In genomic region chr20:34328207-34328606, GRCh38 we compare ENCODE assay signal across 2 cellular contexts. TPM values are rescaled to one million over a fixed set of nuclear protein-coding genes. Genes with fewer than 3 reads are reported as not detected.
DNase-seq lines count a peak whose midpoint lies in the region; ATAC-seq, FAIRE-seq and TF ChIP-seq lines count a peak whose summit lies in the region.
"Not testable (repeated sequence)": the region's sequence is repeated elsewhere in the genome, so short reads cannot be mapped to it uniquely, and the experiment has no call there.

No MANE protein-coding gene starts in this region.

- in situ Hi-C loops in K562 (cut with MboI): not testable (repeated sequence)

- not testable (repeated sequence) for H3K4me3 ChIP-seq in HEK293 (ENCODE audit: low read depth, low read length); K562

- H3K79me2 ChIP-seq in K562 (ENCODE audit: control insufficient read depth, insufficient read depth, low read length): not testable (repeated sequence)

- not testable (repeated sequence) for H3K4me1 ChIP-seq in HEK293 (ENCODE audit: control insufficient read depth, insufficient read depth, low read length); K562 (replicated peaks in 1 of 2; ENCODE audit: control insufficient read depth in 2 of 2, insufficient read depth in 2 of 2, low read length in 2 of 2)

- TF ChIP-seq POLR2A in K562 (conservative IDR thresholded peaks at IDR 0.05): not testable (repeated sequence)

- not testable (repeated sequence) for TF ChIP-seq EP300 in K562 (IDR thresholded peaks at IDR 0.05; ENCODE audit: low read length)

- not testable (repeated sequence) for DNase-seq in K562 (ENCODE audit: extremely low read depth in 1 of 4, low spot score in 3 of 4)

- CTCF ChIA-PET in HEK293 (lab: Yijun Ruan, JAX) (interaction anchor here (0.6 to 2.8 kb wide), 2 partner anchors 15 to 40 kb away, joined by 3 to 11 read pairs; no protein-coding TSS in a partner anchor), K562 (lab: Yijun Ruan, JAX; ENCODE audit: low intra/inter-chr PET ratio) (interaction anchor here (0.6 kb wide), 1 partner anchor 143 kb away, joined by 3 read pairs; no protein-coding TSS in a partner anchor)

- not testable (repeated sequence) for H3K36me3 ChIP-seq in HEK293 (ENCODE audit: control insufficient read depth in 2 of 2, insufficient read depth in 1 of 2, low read length in 2 of 2); K562 (ENCODE audit: control insufficient read depth, insufficient read depth, low read length)

- FAIRE-seq in K562 (lab: Jason Lieb, UNC): not testable (repeated sequence)

- intact Hi-C loops in K562 (cut with micrococcal nuclease): not testable (repeated sequence)

- not testable (repeated sequence) for H3K9me1 ChIP-seq in K562 (ENCODE audit: control insufficient read depth, insufficient read depth, low read length)

- 65% methylated on average over 4 of the region's 4 CpGs for WGBS in K562 (ENCODE audit: insufficient coverage, low coverage, missing lambda C conversion rate)

- ATAC-seq in K562: not testable (repeated sequence)

- TF ChIP-seq RAD21 in K562 (CRISPR knock-in tag; conservative IDR thresholded peaks at IDR 0.05 in 1 of 2, IDR thresholded peaks at IDR 0.05 in 1 of 2): not testable (repeated sequence)

- H3K9ac ChIP-seq in K562 (ENCODE audit: insufficient read depth in 1 of 2, low read depth in 2 of 2, low read length in 2 of 2): not testable (repeated sequence)

- not testable (repeated sequence) for BruUV-seq in K562 (replicated peaks; lab: Mats Ljungman, UMichigan)

- H3K4me2 ChIP-seq in K562 (ENCODE audit: insufficient read depth, low read length): not testable (repeated sequence)

- H3K9me3 ChIP-seq in HEK293 (ENCODE audit: control insufficient read depth, insufficient read depth, low read depth, low read length); K562 (replicated peaks; ENCODE audit: control insufficient read depth, insufficient read depth, low read depth, low read length): not testable (repeated sequence)

- POLR2A ChIA-PET in HEK293 (lab: Yijun Ruan, JAX); K562 (lab: Yijun Ruan, JAX): not testable (repeated sequence)

- not testable (repeated sequence) for H3K27ac ChIP-seq in HEK293 (ENCODE audit: extremely low read depth, low read depth, low read length); K562 (ENCODE audit: extremely low read depth, low read depth, low read length)

- not testable (repeated sequence) for H3K27me3 ChIP-seq in K562 (ENCODE audit: control insufficient read depth in 2 of 2, insufficient read depth in 2 of 2, low read length in 2 of 2)

- not testable (repeated sequence) for H2AFZ ChIP-seq in K562 (ENCODE audit: low read depth, low read length)

- not testable (repeated sequence) for H4K20me1 ChIP-seq in K562 (replicated peaks; ENCODE audit: control insufficient read depth, insufficient read depth, low read length)

- not testable (repeated sequence) for TF ChIP-seq CTCF in HEK293 (tag by site-specific recombination; IDR thresholded peaks at IDR 0.05); K562 (IDR thresholded peaks at IDR 0.05 in 2 of 3, conservative IDR thresholded peaks at IDR 0.05 in 1 of 3; ENCODE audit: insufficient read depth in 2 of 3, low read depth in 1 of 3, low read length in 3 of 3)

TF ChIP-seq in HEK293, 187 proteins besides CTCF, POLR2A, EP300 and RAD21:
- peak; percentile 84 for TF ChIP-seq ZNF146 (tag by site-specific recombination; IDR thresholded peaks at IDR 0.05)

TF ChIP-seq in K562, 482 proteins besides CTCF, POLR2A, EP300 and RAD21:
- TF ChIP-seq ZNF146 (CRISPR knock-in tag; IDR thresholded peaks at IDR 0.05; ENCODE audit: unreplicated experiment): peak; percentile 79

RNA-seq across cellular contexts. Expression of gene AHCY, which starts 25.1 kb away (rescaled TPM):
- total RNA-seq in K562 (2011; cell fraction: chromatin; rRNA removed; ENCODE audit: low replicate concordance): 126 and 261 TPM in 2 replicates
- 198 and 225 TPM in 2 replicates for total RNA-seq in K562 (2011; cell fraction: nucleolus; rRNA removed)
- 177 and 193 TPM in 2 replicates for total RNA-seq in K562 (2011; cell fraction: nucleoplasm; rRNA removed)
- total RNA-seq in K562 (2014; rRNA removed): 190 and 230 TPM in 2 replicates
- total RNA-seq in K562 (2014; rRNA removed; fragmentation: Illumina TruSeq; extraction: Trizol): 118 and 136 TPM in 2 replicates
- 186 and 187 TPM in 2 replicates for total RNA-seq in K562 (2015; rRNA removed; fragmentation: Illumina TruSeq; extraction: Trizol)
- 251 and 261 TPM in 2 replicates for total RNA-seq in K562 (2021)
- 244 and 287 TPM in 2 replicates for polyA plus RNA-seq in K562 (2011; rRNA removed)
- polyA plus RNA-seq in K562 (2011; cell fraction: cytosol; rRNA removed): 421 and 456 TPM in 2 replicates
- 249 and 298 TPM in 2 replicates for polyA plus RNA-seq in K562 (2011; cell fraction: nucleus; rRNA removed)
- 184 and 240 TPM in 2 replicates for polyA plus RNA-seq in K562 (2012)
- polyA plus RNA-seq in K562 (2014; fragmentation: Illumina TruSeq; extraction: Trizol): 269 and 289 TPM in 2 replicates
- polyA plus RNA-seq in K562 (2014; fragmentation: Nextera tagmentation; extraction: Ambion mirVana): 100 to 1,000 TPM in 1 of 2 experiments, 10 to 100 TPM in 1; 82.5 to 148 TPM
- 211 and 237 TPM in 2 replicates for polyA plus RNA-seq in K562 (2014; rRNA removed)
- 353 and 413 TPM in 2 replicates for polyA minus RNA-seq in K562 (2011; rRNA and poly(A)+ RNA removed)
- polyA minus RNA-seq in K562 (2011; cell fraction: cytosol; rRNA and poly(A)+ RNA removed): 235 and 242 TPM in 2 replicates
- 87.8 and 105 TPM in 2 replicates for polyA minus RNA-seq in K562 (2011; cell fraction: nucleus; rRNA and poly(A)+ RNA removed)

RNA-seq across cellular contexts. Expression of gene ITCH, which starts 34.9 kb away (rescaled TPM):
- total RNA-seq in K562 (2011; cell fraction: chromatin; rRNA removed; ENCODE audit: low replicate concordance): 71.0 and 115 TPM in 2 replicates
- 13.7 and 67.9 TPM in 2 replicates for total RNA-seq in K562 (2011; cell fraction: nucleolus; rRNA removed)
- total RNA-seq in K562 (2011; cell fraction: nucleoplasm; rRNA removed): 29.8 and 33.7 TPM in 2 replicates
- 20.5 and 22.9 TPM in 2 replicates for total RNA-seq in K562 (2014; rRNA removed)
- 53.0 and 56.7 TPM in 2 replicates for total RNA-seq in K562 (2014; rRNA removed; fragmentation: Illumina TruSeq; extraction: Trizol)
- total RNA-seq in K562 (2015; rRNA removed; fragmentation: Illumina TruSeq; extraction: Trizol): 44.4 and 52.5 TPM in 2 replicates
- total RNA-seq in K562 (2021): 40.2 and 41.6 TPM in 2 replicates
- 14.3 and 17.5 TPM in 2 replicates for polyA plus RNA-seq in K562 (2011; rRNA removed)
- polyA plus RNA-seq in K562 (2011; cell fraction: cytosol; rRNA removed): 3.4 and 5.9 TPM in 2 replicates
- polyA plus RNA-seq in K562 (2011; cell fraction: nucleus; rRNA removed): 10.8 and 14.6 TPM in 2 replicates
- polyA plus RNA-seq in K562 (2012): 17.4 and 18.9 TPM in 2 replicates
- 27.5 and 33.2 TPM in 2 replicates for polyA plus RNA-seq in K562 (2014; fragmentation: Illumina TruSeq; extraction: Trizol)
- polyA plus RNA-seq in K562 (2014; fragmentation: Nextera tagmentation; extraction: Ambion mirVana): 10 to 100 TPM in 1 of 2 experiments, 1 to 10 TPM in 1; 7.5 to 13.1 TPM
- 15.3 and 19.0 TPM in 2 replicates for polyA plus RNA-seq in K562 (2014; rRNA removed)
- 54.4 and 70.3 TPM in 2 replicates for polyA minus RNA-seq in K562 (2011; rRNA and poly(A)+ RNA removed)
- 16.2 and 19.9 TPM in 2 replicates for polyA minus RNA-seq in K562 (2011; cell fraction: cytosol; rRNA and poly(A)+ RNA removed)
- polyA minus RNA-seq in K562 (2011; cell fraction: nucleus; rRNA and poly(A)+ RNA removed): 19.8 and 35.3 TPM in 2 replicates
